Comparison of ENCODE assay signal across 8 cellular contexts in the genomic region with DNA sequence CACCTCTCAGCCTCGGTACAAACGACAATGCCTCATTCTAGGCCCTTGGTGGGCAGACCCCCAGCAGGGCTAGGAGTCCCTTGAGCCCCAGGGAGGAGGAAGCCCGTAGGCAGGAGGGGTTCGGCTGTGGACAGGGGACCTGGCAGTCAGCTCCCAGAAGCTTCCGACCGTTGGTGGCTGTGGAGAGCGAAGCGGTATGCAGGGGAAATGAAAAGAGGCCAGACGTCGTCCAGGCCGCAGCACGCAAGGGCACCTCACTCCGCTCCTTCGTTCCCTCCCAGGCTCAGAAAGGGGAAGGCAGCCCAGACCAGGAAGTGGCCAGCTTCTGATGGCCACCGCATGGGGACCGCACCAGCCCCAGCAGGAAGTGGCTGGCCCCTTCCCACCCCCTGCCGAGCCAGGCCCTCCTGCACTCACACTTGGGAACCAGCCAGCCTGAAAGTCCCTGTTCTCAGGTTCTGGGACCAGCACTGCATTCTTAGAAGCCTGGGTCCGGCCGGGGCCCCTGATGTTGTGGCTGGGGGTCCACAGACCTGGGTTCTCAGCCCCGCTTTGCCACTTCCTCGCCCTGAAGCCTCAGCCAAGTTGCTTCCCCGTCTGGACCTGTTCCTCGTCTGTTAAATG.
DNase-seq lines count a peak whose midpoint lies in the region; ATAC-seq, FAIRE-seq and TF ChIP-seq lines count a peak whose summit lies in the region.

No MANE protein-coding gene starts in this region.

- H2AFZ ChIP-seq in astrocyte (ENCODE audit: low read depth, low read length) = no peak overlapping the region

- intact Hi-C loops in activated CD4-positive, alpha-beta T cell treated with anti-CD3 and anti-CD28 coated beads for 36 hours (cut with DNase I, micrococcal nuclease) = loop anchor here (5.0 to 10.0 kb wide), 2 partner anchors 68 to 619 kb away; a partner anchor contains a TSS

- H3K36me3 Mint-ChIP-seq in astrocyte (ENCODE audit: low read depth, unreplicated experiment) = no peaks in the 10 kb centered on the region
- H3K36me3 Mint-ChIP-seq in naive thymus-derived CD8-positive, alpha-beta T cell = no peaks in the 10 kb centered on the region
- peaks cover 4% of the 10 kb centered on the region for H3K36me3 Mint-ChIP-seq in activated CD4-positive, alpha-beta T cell treated with anti-CD3 and anti-CD28 coated beads for 36 hours (ENCODE audit: low read depth)

- no peak for FAIRE-seq in astrocyte (lab: Jason Lieb, UNC)

- H3K9ac ChIP-seq in astrocyte (ENCODE audit: low read length) = peak overlapping the region; percentile 14

- H3K36me3 ChIP-seq in DOHH2 (ENCODE audit: control insufficient read depth, low read length) (no peaks in the 10 kb centered on the region), astrocyte (ENCODE audit: insufficient read depth, low read length) (no peaks in the 10 kb centered on the region)

- no peaks in the 10 kb centered on the region for H3K79me2 ChIP-seq in DOHH2 (ENCODE audit: control insufficient read depth, low read length)
- no peaks in the 10 kb centered on the region for H3K79me2 ChIP-seq in astrocyte (ENCODE audit: insufficient read depth, low read length)

- no peak for TF ChIP-seq CTCF in DOHH2 (IDR thresholded peaks at IDR 0.05; ENCODE audit: low read depth, low read length, poor library complexity, severe bottlenecking)
- no peak for TF ChIP-seq CTCF in astrocyte (IDR thresholded peaks at IDR 0.05; ENCODE audit: insufficient read depth, low read depth, low read length)

- peaks cover 17% of the 10 kb centered on the region for H3K27me3 Mint-ChIP-seq in astrocyte (ENCODE audit: low read depth, unreplicated experiment)
- no peaks in the 10 kb centered on the region for H3K27me3 Mint-ChIP-seq in naive thymus-derived CD8-positive, alpha-beta T cell
- H3K27me3 Mint-ChIP-seq in activated CD4-positive, alpha-beta T cell treated with anti-CD3 and anti-CD28 coated beads for 36 hours = no peaks in the 10 kb centered on the region

- H3K9me3 ChIP-seq in DOHH2 (ENCODE audit: control insufficient read depth, insufficient read depth, low read length) (no peaks in the 10 kb centered on the region; the same call in 1 of the 2 replicates), astrocyte (ENCODE audit: insufficient read depth, low read depth, low read length) (no peaks in the 10 kb centered on the region)

- H3K27ac ChIP-seq in DOHH2 (ENCODE audit: low read depth, low read length) = peak overlapping the region; percentile 94
- no peak overlapping the region for H3K27ac ChIP-seq in astrocyte (ENCODE audit: low read depth, low read length)

- H3K4me1 Mint-ChIP-seq in astrocyte (ENCODE audit: low read depth, unreplicated experiment) = peaks cover 3% of the 10 kb centered on the region
- H3K4me1 Mint-ChIP-seq in naive thymus-derived CD8-positive, alpha-beta T cell = peaks cover 13 to 64% (median 40%) of the 10 kb centered on the region in 4 donors
- peaks cover 69% of the 10 kb centered on the region for H3K4me1 Mint-ChIP-seq in activated CD4-positive, alpha-beta T cell treated with anti-CD3 and anti-CD28 coated beads for 36 hours

- CTCF ChIA-PET in activated CD4-positive, alpha-beta T cell treated with anti-CD3 and anti-CD28 coated beads for 36 hours (lab: Charles Lee) = interaction anchor here (0.6 to 8.2 kb wide), 7 partner anchors 8 to 643 kb away, joined by 3 to 109 read pairs (median 4); a partner anchor contains a TSS

- H3K4me1 ChIP-seq in DOHH2 (ENCODE audit: control insufficient read depth, low read length) = peaks cover 77% of the 10 kb centered on the region
- peaks cover 31% of the 10 kb centered on the region for H3K4me1 ChIP-seq in astrocyte (ENCODE audit: insufficient read depth, low read length)

- 0 out of 2 replicates have a peak, but pooled peaks cover 2% of the 10 kb centered on the region for H3K9me2 ChIP-seq in DOHH2 (replicated peaks; ENCODE audit: control insufficient read depth, low read length)

- no peak overlapping the region for H3K27ac Mint-ChIP-seq in astrocyte (ENCODE audit: unreplicated experiment)
- peak overlapping the region in 8 of 10 donors; percentile 57 to 98 (median 96) for H3K27ac Mint-ChIP-seq in naive thymus-derived CD8-positive, alpha-beta T cell
- no peak overlapping the region for H3K27ac Mint-ChIP-seq in activated CD4-positive, alpha-beta T cell treated with anti-CD3 and anti-CD28 coated beads for 36 hours

- H3K9me3 Mint-ChIP-seq in astrocyte (ENCODE audit: unreplicated experiment) = peaks cover 3% of the 10 kb centered on the region
- H3K9me3 Mint-ChIP-seq in naive thymus-derived CD8-positive, alpha-beta T cell = no peaks in the 10 kb centered on the region
- no peaks in the 10 kb centered on the region for H3K9me3 Mint-ChIP-seq in activated CD4-positive, alpha-beta T cell treated with anti-CD3 and anti-CD28 coated beads for 36 hours (ENCODE audit: low read depth)

- H4K20me1 ChIP-seq in DOHH2 (ENCODE audit: control insufficient read depth, insufficient read depth, low read depth, low read length) (no peaks in the 10 kb centered on the region), astrocyte (ENCODE audit: insufficient read depth, low read length) (no peaks in the 10 kb centered on the region)

- peak; percentile 99 for DNase-seq in KBM-7
- DNase-seq in astrocyte (ENCODE audit: low read depth) = no peak
- DNase-seq in naive thymus-derived CD8-positive, alpha-beta T cell = peak in 2 of 10 donors; percentile 21 to 28
- no peak for DNase-seq in AG08396 (ENCODE audit: low spot score)
- DNase-seq in effector CD4-positive, alpha-beta T cell = no peak
- DNase-seq in activated CD4-positive, alpha-beta T cell treated with anti-CD3 and anti-CD28 coated beads for 36 hours = no peak

- POLR2A ChIA-PET in naive thymus-derived CD8-positive, alpha-beta T cell (lab: Charles Lee) = interaction anchor here (0.8 to 8.1 kb wide), 11 partner anchors 10 to 104 kb away, joined by 3 to 107 read pairs (median 9); a partner anchor contains a TSS
- POLR2A ChIA-PET in activated CD4-positive, alpha-beta T cell treated with anti-CD3 and anti-CD28 coated beads for 36 hours (lab: Charles Lee) = interaction anchor here (0.6 kb wide), 3 partner anchors 11 to 211 kb away, joined by 3 to 4 read pairs (median 3); a partner anchor contains a TSS

- H3K27me3 ChIP-seq in DOHH2 (ENCODE audit: control insufficient read depth, low read length) (no peaks in the 10 kb centered on the region), astrocyte (ENCODE audit: insufficient read depth, low read length) (peaks cover 3% of the 10 kb centered on the region)

- H3K4me3 ChIP-seq in DOHH2 (ENCODE audit: low read length) = peak overlapping the region; percentile 68
- H3K4me3 ChIP-seq in astrocyte (ENCODE audit: insufficient read depth, low read depth, low read length) = no peak overlapping the region

- H3F3A ChIP-seq in DOHH2 (ENCODE audit: control insufficient read depth, insufficient read depth) = peaks cover 30% of the 10 kb centered on the region

- ATAC-seq in naive thymus-derived CD8-positive, alpha-beta T cell = no peak
- ATAC-seq in activated CD4-positive, alpha-beta T cell treated with anti-CD3 and anti-CD28 coated beads for 36 hours = no peak
- ATAC-seq in activated CD4-positive, CD25-positive, alpha-beta regulatory T cell treated with anti-CD3 and anti-CD28 coated beads, Interleukin-2, amount 50 U/mL, for 24 hours = no peak

- no peak overlapping the region for H3K4me3 Mint-ChIP-seq in astrocyte (ENCODE audit: unreplicated experiment)
- H3K4me3 Mint-ChIP-seq in naive thymus-derived CD8-positive, alpha-beta T cell = peak overlapping the region in 8 of 10 donors; percentile 18 to 81 (median 60)
- H3K4me3 Mint-ChIP-seq in activated CD4-positive, alpha-beta T cell treated with anti-CD3 and anti-CD28 coated beads for 36 hours = no peak overlapping the region

- peak overlapping the region; percentile 91 for H3K4me2 ChIP-seq in DOHH2 (ENCODE audit: low read length)
- H3K4me2 ChIP-seq in astrocyte (ENCODE audit: low read length) = no peak overlapping the region

- in situ Hi-C loops in KBM-7 (cut with MboI; ENCODE audit: low pct_unique_long_range_greater_than_20kb, low sequenced_read_pairs) = no loop called here

Comparison
In these comparisons a context has a peak if more than half of its experiments do, and no peak if none do; other contexts are left out.
1. H3K27ac Mint-ChIP-seq: peak in naive thymus-derived CD8-positive, alpha-beta T cell (8 of 10); none in astrocyte (single experiment) and activated CD4-positive, alpha-beta T cell treated with anti-CD3 and anti-CD28 coated beads for 36 hours (single experiment).
2. H3K4me3 Mint-ChIP-seq: peak in naive thymus-derived CD8-positive, alpha-beta T cell (8 of 10); none in astrocyte (single experiment) and activated CD4-positive, alpha-beta T cell treated with anti-CD3 and anti-CD28 coated beads for 36 hours (single experiment).